In the genomic region with DNA sequence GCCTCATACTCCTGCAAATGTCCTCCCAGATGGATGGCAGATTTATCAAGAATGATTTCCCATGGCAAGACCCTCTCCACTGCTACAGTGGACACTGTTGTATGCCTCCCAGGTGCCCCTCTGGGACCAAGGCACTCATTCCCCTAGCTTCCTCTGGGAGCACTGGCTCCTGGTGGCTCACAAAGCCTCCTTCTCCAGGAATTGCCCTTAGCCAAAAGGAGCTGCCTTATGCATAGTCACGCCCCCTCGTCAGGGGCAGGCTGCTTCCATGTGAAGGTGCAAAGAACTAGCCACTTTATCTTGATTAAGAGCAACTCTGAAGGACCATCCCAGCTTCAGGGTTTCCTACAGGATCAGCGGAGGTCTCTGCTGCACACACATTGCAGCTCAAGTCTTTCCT, we compare ENCODE assay signal across 19 cellular contexts.
DNase-seq lines count a peak whose midpoint lies in the region; ATAC-seq, FAIRE-seq and TF ChIP-seq lines count a peak whose summit lies in the region.
"Had no signal": no experiment of that assay in that cellular context is flagged by ENCODE, and none has a peak within 500 bp of the region (broad histone marks: within the 10 kb centered on the region; RNA-seq: fewer than 3 reads in every experiment).

No MANE protein-coding gene starts in this region.

- no peaks in the 10 kb centered on the region for H3K36me3 Mint-ChIP-seq in H9 (ENCODE audit: insufficient read depth in 1 of 3, low read depth in 3 of 3)
- no peaks in the 10 kb centered on the region for H3K36me3 Mint-ChIP-seq in endodermal cell (ENCODE audit: low read depth)
- H3K36me3 Mint-ChIP-seq in neural progenitor cell, result no peaks in the 10 kb centered on the region
- no peaks in the 10 kb centered on the region for H3K36me3 Mint-ChIP-seq in T-helper 17 cell (ENCODE audit: low read depth)

- no peak overlapping the region for H3K4ac ChIP-seq in H9 (ENCODE audit: low read depth, low read length)

- H4K20me1 ChIP-seq in H9 (ENCODE audit: control insufficient read depth, insufficient read depth, insufficient read length), result peaks cover 2% of the 10 kb centered on the region
- H4K20me1 ChIP-seq in neural progenitor cell (ENCODE audit: low read depth), result no peaks in the 10 kb centered on the region
- H4K20me1 ChIP-seq in HepG2 (ENCODE audit: insufficient read depth, low read length), result no peaks in the 10 kb centered on the region

- H2BK20ac ChIP-seq in H9 (ENCODE audit: low read depth, low read length, poor library complexity, severe bottlenecking), result no peak overlapping the region

- H2AK5ac ChIP-seq in H9 (ENCODE audit: insufficient read length, low read length), result no peak overlapping the region

- FAIRE-seq in HepG2 (lab: Jason Lieb, UNC), result no peak
- FAIRE-seq: A204.1, D721Med, GM12892 had no signal

- H3F3A ChIP-seq in neural progenitor cell (ENCODE audit: low read depth), result no peaks in the 10 kb centered on the region

- H3K79me1 ChIP-seq in H9 (ENCODE audit: insufficient read depth, low read depth, low read length, poor library complexity, severe bottlenecking), result no peaks in the 10 kb centered on the region

- H3K56ac ChIP-seq in H9 (ENCODE audit: insufficient read length, low read depth, low read length), result no peak overlapping the region

- H3K14ac ChIP-seq in H9 (ENCODE audit: insufficient read depth, low read length), result no peak overlapping the region

- H2BK5ac ChIP-seq in H9 (ENCODE audit: insufficient read length, low read length), result no peak overlapping the region

- H3K4me3 ChIP-seq in endodermal cell (ENCODE audit: low read length), result no peak overlapping the region
- no peak overlapping the region for H3K4me3 ChIP-seq in neural progenitor cell
- no peak overlapping the region for H3K4me3 ChIP-seq in BE2C (ENCODE audit: low read depth, low read length)
- H3K4me3 ChIP-seq in HepG2 (replicated peaks in 1 of 3; ENCODE audit: insufficient read depth in 1 of 3, low read depth in 2 of 3, low read length in 3 of 3), result no peak overlapping the region

- no peak overlapping the region for H3K18ac ChIP-seq in H9 (ENCODE audit: insufficient read length, low read depth, low read length)

- POLR2A ChIA-PET in HepG2 (lab: Yijun Ruan, JAX), result no interaction called here

- no peak overlapping the region for H4K5ac ChIP-seq in H9 (ENCODE audit: insufficient read length, low read depth, low read length)

- H3K4me3 Mint-ChIP-seq in H9, result no peak overlapping the region
- H3K4me3 Mint-ChIP-seq in endodermal cell, result no peak overlapping the region
- no peak overlapping the region for H3K4me3 Mint-ChIP-seq in neural progenitor cell
- H3K4me3 Mint-ChIP-seq in T-helper 17 cell, result no peak overlapping the region
- H3K4me3 Mint-ChIP-seq: CD4-positive, alpha-beta T cell; HFFc6 had no signal

- no CpG with 5 or more reads among the region's 3 CpGs for WGBS in H9 (ENCODE audit: extremely low coverage, insufficient read length, low lambda C conversion rate)
- 59 to 60% methylated on average over 3 of the region's 3 CpGs for WGBS in endodermal cell (ENCODE audit: insufficient coverage in 1 of 2, insufficient read length in 1 of 2), 2 experiments
- WGBS in HepG2 (ENCODE audit: low lambda C conversion rate), result 21% methylated on average over 3 of the region's 3 CpGs

- TF ChIP-seq POLR2A in HepG2 (IDR thresholded peaks at IDR 0.05; ENCODE audit: insufficient read depth in 1 of 2, low read depth in 2 of 2, low read length in 2 of 2), result no peak

- TF ChIP-seq EP300 in HepG2 (IDR thresholded peaks at IDR 0.05; ENCODE audit: low read depth in 2 of 2, low read length in 2 of 2) (no peak), HepG2 (CRISPR knock-in tag; IDR thresholded peaks at IDR 0.05; ENCODE audit: borderline replicate concordance) (no peak)

- peak; percentile 64 for DNase-seq in H9
- DNase-seq in endodermal cell, result peak; percentile 80
- peak; percentile 73 for DNase-seq in iPS-NIHi7 (ENCODE audit: extremely low spot score)
- DNase-seq in neural progenitor cell (ENCODE audit: low spot score), result no peak
- no peak for DNase-seq in BE2C
- DNase-seq in dermis blood vessel endothelial cell, result no peak
- DNase-seq in HepG2 (ENCODE audit: low spot score), result no peak
- no peak for DNase-seq in T-helper 17 cell
- DNase-seq: ACHN; Caco-2; CD4-positive, alpha-beta T cell; GDM1; HFFc6; KG1 had no signal

- no peaks in the 10 kb centered on the region for H3K9me3 ChIP-seq in H9 (ENCODE audit: control insufficient read depth, low read depth, low read length)
- H3K9me3 ChIP-seq in endodermal cell (ENCODE audit: control insufficient read depth, low read length), result no peaks in the 10 kb centered on the region
- no peaks in the 10 kb centered on the region for H3K9me3 ChIP-seq in neural progenitor cell (ENCODE audit: low read depth)
- H3K9me3 ChIP-seq in BE2C, result no peaks in the 10 kb centered on the region
- no peaks in the 10 kb centered on the region for H3K9me3 ChIP-seq in HepG2 (ENCODE audit: low read length)
- H3K9me3 ChIP-seq in T-helper 17 cell (ENCODE audit: control insufficient read depth, low read length, poor library complexity, severe bottlenecking), result no peaks in the 10 kb centered on the region
- H3K9me3 ChIP-seq: Caco-2 had no signal

- H2BK15ac ChIP-seq in H9 (ENCODE audit: low read depth, low read length), result no peak overlapping the region

- BruUV-seq in HepG2 (replicated peaks; lab: Mats Ljungman, UMichigan), result no TSS peak

- H3K9me3 Mint-ChIP-seq in H9, result no peaks in the 10 kb centered on the region
- H3K9me3 Mint-ChIP-seq in endodermal cell, result no peaks in the 10 kb centered on the region
- H3K9me3 Mint-ChIP-seq in neural progenitor cell, result no peaks in the 10 kb centered on the region
- H3K9me3 Mint-ChIP-seq: CD4-positive, alpha-beta T cell had no signal

- ATAC-seq in HepG2 (no peak), T-helper 17 cell (no peak)
- ATAC-seq: HCT116 had no signal

- intact Hi-C loops in HepG2 (cut with micrococcal nuclease; ENCODE audit: unreplicated experiment), result no loop called here

- H3K9ac ChIP-seq in H9 (ENCODE audit: extremely low read depth, insufficient read length, low read length), result no peak overlapping the region
- no peak overlapping the region for H3K9ac ChIP-seq in endodermal cell (ENCODE audit: extremely low read depth, low read length, poor library complexity, severe bottlenecking)
- no peak overlapping the region for H3K9ac ChIP-seq in neural progenitor cell
- H3K9ac ChIP-seq in HepG2 (ENCODE audit: insufficient read depth, low read depth, low read length), result no peak overlapping the region

- H3K36me3 ChIP-seq in endodermal cell (ENCODE audit: control insufficient read depth, insufficient read depth, low read length) (no peaks in the 10 kb centered on the region), neural progenitor cell (no peaks in the 10 kb centered on the region), BE2C (no peaks in the 10 kb centered on the region), HepG2 (replicated peaks in 1 of 2; ENCODE audit: control insufficient read depth in 1 of 2, insufficient read depth in 2 of 2, low read length in 2 of 2) (no peaks in the 10 kb centered on the region)

- CTCF ChIA-PET in HepG2 (lab: Yijun Ruan, JAX; ENCODE audit: low intra/inter-chr PET ratio, low total read pairs), result no interaction called here

- no peak overlapping the region for H2BK12ac ChIP-seq in H9 (ENCODE audit: insufficient read length, low read depth, low read length)

- H3T11ph ChIP-seq in H9 (ENCODE audit: low read length), result no peak overlapping the region

- no peak overlapping the region for H4K91ac ChIP-seq in H9 (ENCODE audit: insufficient read length, low read depth, low read length)

- no peak overlapping the region for H3K4me2 ChIP-seq in H9 (ENCODE audit: insufficient read depth, insufficient read length, low read length)
- no peak overlapping the region for H3K4me2 ChIP-seq in neural progenitor cell
- H3K4me2 ChIP-seq in HepG2 (ENCODE audit: low read depth, low read length), result no peak overlapping the region

- H3K4me1 ChIP-seq in H9 (ENCODE audit: insufficient read depth, low read length) (peaks cover 5% of the 10 kb centered on the region; the same call in 1 of the 2 replicates), endodermal cell (ENCODE audit: control insufficient read depth, insufficient read depth, low read length) (no peaks in the 10 kb centered on the region), neural progenitor cell (no peaks in the 10 kb centered on the region), BE2C (no peaks in the 10 kb centered on the region), HepG2 (ENCODE audit: insufficient read depth, low read length) (no peaks in the 10 kb centered on the region)
- H3K4me1 ChIP-seq: Caco-2 had no signal

- no peak overlapping the region for H4K8ac ChIP-seq in H9 (replicated peaks; ENCODE audit: insufficient read length, low read depth, low read length)

- no peak overlapping the region for H3K27ac ChIP-seq in H9 (ENCODE audit: insufficient read length, low read depth, low read length)
- H3K27ac ChIP-seq in endodermal cell (ENCODE audit: low read depth, low read length), result no peak overlapping the region
- H3K27ac ChIP-seq in neural progenitor cell, result no peak overlapping the region
- no peak overlapping the region for H3K27ac ChIP-seq in HepG2 (ENCODE audit: extremely low read length, insufficient read depth, low read length)
- H3K27ac ChIP-seq: C4-2B had no signal

- H3K27me3 Mint-ChIP-seq in H9 (ENCODE audit: low read depth) (peaks cover 2% of the 10 kb centered on the region), endodermal cell (ENCODE audit: insufficient read depth) (peaks cover 5% of the 10 kb centered on the region), neural progenitor cell (ENCODE audit: insufficient read depth, low read depth) (peaks cover 2% of the 10 kb centered on the region), T-helper 17 cell (no peaks in the 10 kb centered on the region)
- H3K27me3 Mint-ChIP-seq: CD4-positive, alpha-beta T cell had no signal

- H3K4me1 Mint-ChIP-seq in H9 (peaks cover 3 to 6% of the 10 kb centered on the region in 2 experiments), endodermal cell (no peaks in the 10 kb centered on the region), neural progenitor cell (no peaks in the 10 kb centered on the region), T-helper 17 cell (no peaks in the 10 kb centered on the region)

- no peak overlapping the region for H3K23ac ChIP-seq in H9 (ENCODE audit: insufficient read length, low read depth, low read length)

- peaks cover 3% of the 10 kb centered on the region for H3K23me2 ChIP-seq in H9 (ENCODE audit: insufficient read length, low read depth, low read length, poor library complexity, severe bottlenecking)

- H3K27ac Mint-ChIP-seq in H9, result no peak overlapping the region
- no peak overlapping the region for H3K27ac Mint-ChIP-seq in endodermal cell
- no peak overlapping the region for H3K27ac Mint-ChIP-seq in neural progenitor cell
- H3K27ac Mint-ChIP-seq in T-helper 17 cell, result no peak overlapping the region
- H3K27ac Mint-ChIP-seq: CD4-positive, alpha-beta T cell; HFFc6 had no signal

- H3K27me3 ChIP-seq in H9 (ENCODE audit: insufficient read depth, low read length), result no peaks in the 10 kb centered on the region
- peaks cover 5% of the 10 kb centered on the region for H3K27me3 ChIP-seq in endodermal cell (ENCODE audit: control insufficient read depth, insufficient read depth, low read length, poor library complexity, severe bottlenecking)
- no peaks in the 10 kb centered on the region for H3K27me3 ChIP-seq in neural progenitor cell
- no peaks in the 10 kb centered on the region for H3K27me3 ChIP-seq in BE2C
- H3K27me3 ChIP-seq in HepG2 (ENCODE audit: control insufficient read depth in 1 of 2, insufficient read depth in 2 of 2, low read length in 2 of 2), result no peaks in the 10 kb centered on the region

- no peak overlapping the region for H2AFZ ChIP-seq in H9 (ENCODE audit: low read length)
- peak overlapping the region; percentile 68 for H2AFZ ChIP-seq in neural progenitor cell (replicated peaks)
- no peak overlapping the region for H2AFZ ChIP-seq in HepG2 (ENCODE audit: low read length)

- TF ChIP-seq RAD21 in HepG2 (CRISPR knock-in tag; IDR thresholded peaks at IDR 0.05), result no peak

- in situ Hi-C loops in HepG2 (cut with HindIII; ENCODE audit: extremely low pct_ligation_motif_present, low pct_unique_long_range_greater_than_20kb), result no loop called here

- no peak overlapping the region for H2BK120ac ChIP-seq in H9 (ENCODE audit: low read depth, low read length, poor library complexity, severe bottlenecking)

- TF ChIP-seq CTCF in H9 (conservative IDR thresholded peaks at IDR 0.05), result 0 out of 3 replicates have a peak, but pooled peaks have one; percentile 12
- TF ChIP-seq CTCF in endodermal cell (conservative IDR thresholded peaks at IDR 0.05), result peak; percentile 34
- TF ChIP-seq CTCF in neural progenitor cell (IDR thresholded peaks at IDR 0.05), result no peak
- no peak for TF ChIP-seq CTCF in BE2C (IDR thresholded peaks at IDR 0.05; ENCODE audit: low read depth, low read length)
- no peak for TF ChIP-seq CTCF in HepG2 (CRISPR knock-in tag; IDR thresholded peaks at IDR 0.05)

- no peaks in the 10 kb centered on the region for H3K79me2 ChIP-seq in H9 (ENCODE audit: insufficient read depth, low read length)
- no peaks in the 10 kb centered on the region for H3K79me2 ChIP-seq in neural progenitor cell (ENCODE audit: low read depth)
- no peaks in the 10 kb centered on the region for H3K79me2 ChIP-seq in HepG2 (ENCODE audit: insufficient read depth, low read length)

Comparison
In these comparisons a context has a peak if more than half of its experiments do, and no peak if none do; other contexts are left out.
1. DNase-seq: peak in H9 (single experiment), endodermal cell (single experiment) and iPS-NIHi7 (single experiment); none in neural progenitor cell (single experiment), BE2C (single experiment), dermis blood vessel endothelial cell (single experiment), HepG2 (single experiment) and T-helper 17 cell (0 of 3).
2. CTCF ChIP-seq: peak in H9 (single experiment) and endodermal cell (single experiment); none in neural progenitor cell (single experiment), BE2C (single experiment) and HepG2 (single experiment).